In genomic region chr22:20463324-20464095, GRCh38 we compare ENCODE assay signal across 8 cellular contexts. TPM values are rescaled to one million over a fixed set of nuclear protein-coding genes. Genes with fewer than 3 reads are reported as not detected.
DNase-seq lines count a peak whose midpoint lies in the region; ATAC-seq and TF ChIP-seq lines count a peak whose summit lies in the region.

No MANE protein-coding gene starts in this region.

- CTCF ChIA-PET in T-cell (lab: Charles Lee) (interaction anchor here (1.0 to 2.0 kb wide), 5 partner anchors 9 to 45 kb away, joined by 3 to 10 read pairs (median 7); no protein-coding TSS in a partner anchor), HEK293T (lab: Yijun Ruan, JAX) (interaction anchor here (1.1 to 1.7 kb wide), 2 partner anchors 9 to 45 kb away, joined by 4 read pairs; no protein-coding TSS in a partner anchor)

- peak; percentile 70 to 79 (median 75) for ATAC-seq in T-cell (replicated peaks in 1 of 4)
- ATAC-seq in effector memory CD8-positive, alpha-beta T cell (replicated peaks) = peak; percentile 76
- ATAC-seq in foreskin keratinocyte = no peak

- H3K4me1 ChIP-seq in thymus (ENCODE audit: control insufficient read depth, insufficient read depth, low read length) (peaks cover 12% of the 10 kb centered on the region), adrenal gland (replicated peaks in 1 of 2) (peaks cover 3 to 5% of the 10 kb centered on the region in 2 donors), foreskin keratinocyte (no peaks in the 10 kb centered on the region)

- H3K27me3 ChIP-seq in thymus (ENCODE audit: control insufficient read depth, insufficient read depth) (no peaks in the 10 kb centered on the region), adrenal gland (no peaks in the 10 kb centered on the region), foreskin keratinocyte (no peaks in the 10 kb centered on the region)

- 12% methylated on average over 2 of the region's 2 CpGs for WGBS in thymus
- WGBS in adrenal gland, 4 donors = 48 to 80% (median 60%) methylated on average over 1 to 2 of the region's 2 CpGs

- H3K9me3 ChIP-seq in thymus (ENCODE audit: control insufficient read depth) = no peaks in the 10 kb centered on the region
- H3K9me3 ChIP-seq in adrenal gland (replicated peaks in 1 of 3) = no peaks in the 10 kb centered on the region

- no peak for TF ChIP-seq POLR2A in adrenal gland (IDR thresholded peaks at IDR 0.05)

- no peaks in the 10 kb centered on the region for H3K27me3 Mint-ChIP-seq in activated CD4-positive, alpha-beta T cell treated with anti-CD3 and anti-CD28 coated beads, Interleukin-2, amount 10 ng/mL, durations not matched to agents 24 days and 14 days
- H3K27me3 Mint-ChIP-seq in T-cell = no peaks in the 10 kb centered on the region
- no peaks in the 10 kb centered on the region for H3K27me3 Mint-ChIP-seq in effector memory CD8-positive, alpha-beta T cell

- peak overlapping the region; percentile 95 for H3K27ac Mint-ChIP-seq in activated CD4-positive, alpha-beta T cell treated with anti-CD3 and anti-CD28 coated beads, Interleukin-2, amount 10 ng/mL, durations not matched to agents 24 days and 14 days
- H3K27ac Mint-ChIP-seq in T-cell = peak overlapping the region; percentile 99 to 100
- H3K27ac Mint-ChIP-seq in effector memory CD8-positive, alpha-beta T cell = peak overlapping the region; percentile 96 to 98

- peak; percentile 75 for DNase-seq in activated CD4-positive, alpha-beta T cell treated with anti-CD3 and anti-CD28 coated beads, Interleukin-2, amount 10 ng/mL, durations not matched to agents 24 days and 14 days
- DNase-seq in activated CD4-positive, alpha-beta T cell treated with anti-CD3 and anti-CD28 coated beads for 1 hour = no peak
- DNase-seq in T-cell (peak; percentile 7 to 65 (median 42)), adrenal gland (no peak), HEK293T (ENCODE audit: extremely low spot score) (no peak), foreskin keratinocyte (no peak)
- peak in 2 of 3 experiments; percentile 17 to 35 for DNase-seq in effector memory CD8-positive, alpha-beta T cell

- H3K4me3 ChIP-seq in thymus (ENCODE audit: low read length) (no peak overlapping the region), adrenal gland (no peak overlapping the region)

- H3K27ac ChIP-seq in thymus (ENCODE audit: low read depth) (peak overlapping the region; percentile 89), adrenal gland (peak overlapping the region in 2 of 5 donors; percentile 26 to 27), foreskin keratinocyte (no peak overlapping the region)

- TF ChIP-seq CTCF in adrenal gland (IDR thresholded peaks at IDR 0.05) (no peak), foreskin keratinocyte (conservative IDR thresholded peaks at IDR 0.05) (no peak)

- H3K36me3 ChIP-seq in thymus (ENCODE audit: control insufficient read depth, insufficient read depth) = peaks cover 5% of the 10 kb centered on the region
- H3K36me3 ChIP-seq in adrenal gland (replicated peaks in 1 of 2) = peaks cover 0 to 3% of the 10 kb centered on the region in 2 donors

- H3K36me3 Mint-ChIP-seq in activated CD4-positive, alpha-beta T cell treated with anti-CD3 and anti-CD28 coated beads, Interleukin-2, amount 10 ng/mL, durations not matched to agents 24 days and 14 days (ENCODE audit: low read depth) = peaks cover 19% of the 10 kb centered on the region
- peaks cover 19% of the 10 kb centered on the region for H3K36me3 Mint-ChIP-seq in T-cell
- peaks cover 20% of the 10 kb centered on the region for H3K36me3 Mint-ChIP-seq in effector memory CD8-positive, alpha-beta T cell (ENCODE audit: insufficient read depth)

- intact Hi-C loops in activated CD4-positive, alpha-beta T cell treated with anti-CD3 and anti-CD28 coated beads, Interleukin-2, amount 10 ng/mL, durations not matched to agents 24 days and 14 days (cut with micrococcal nuclease) = loop anchor here (2.0 kb wide), 1 partner anchor 33 kb away; no protein-coding TSS in a partner anchor
- intact Hi-C loops in adrenal gland (cut with DNase I) = no loop called here

- H3K9me3 Mint-ChIP-seq in activated CD4-positive, alpha-beta T cell treated with anti-CD3 and anti-CD28 coated beads, Interleukin-2, amount 10 ng/mL, durations not matched to agents 24 days and 14 days = no peaks in the 10 kb centered on the region
- no peaks in the 10 kb centered on the region for H3K9me3 Mint-ChIP-seq in T-cell
- no peaks in the 10 kb centered on the region for H3K9me3 Mint-ChIP-seq in effector memory CD8-positive, alpha-beta T cell

- H3K4me3 Mint-ChIP-seq in activated CD4-positive, alpha-beta T cell treated with anti-CD3 and anti-CD28 coated beads, Interleukin-2, amount 10 ng/mL, durations not matched to agents 24 days and 14 days = peak overlapping the region; percentile 67
- H3K4me3 Mint-ChIP-seq in T-cell = peak overlapping the region; percentile 54 to 68 (median 58)
- peak overlapping the region; percentile 58 to 70 for H3K4me3 Mint-ChIP-seq in effector memory CD8-positive, alpha-beta T cell

- POLR2A ChIA-PET in T-cell (lab: Charles Lee) = interaction anchor here (0.6 to 0.9 kb wide), 2 partner anchors 35 to 52 kb away, joined by 3 to 5 read pairs; no protein-coding TSS in a partner anchor
- POLR2A ChIA-PET in HEK293T (lab: Yijun Ruan, JAX) = interaction anchor here (1.5 kb wide), 1 partner anchor 24 kb away, joined by 5 read pairs; no protein-coding TSS in a partner anchor

- H3K4me1 Mint-ChIP-seq in activated CD4-positive, alpha-beta T cell treated with anti-CD3 and anti-CD28 coated beads, Interleukin-2, amount 10 ng/mL, durations not matched to agents 24 days and 14 days = peaks cover 37% of the 10 kb centered on the region
- peaks cover 64 to 74% (median 69%) of the 10 kb centered on the region in 3 donors for H3K4me1 Mint-ChIP-seq in T-cell
- H3K4me1 Mint-ChIP-seq in effector memory CD8-positive, alpha-beta T cell (ENCODE audit: low read depth in 2 of 2) = peaks cover 36 to 37% of the 10 kb centered on the region in 2 donors

TF ChIP-seq in HEK293T, 16 proteins besides CTCF, POLR2A, EP300 and RAD21:
- no peak for TF ChIP-seq L3MBTL2 (conservative IDR thresholded peaks at IDR 0.05)
- no peak for TF ChIP-seq ARNT (IDR thresholded peaks at IDR 0.05)
- TF ChIP-seq NFRKB (IDR thresholded peaks at IDR 0.05) = no peak
- TF ChIP-seq FOXK2 (IDR thresholded peaks at IDR 0.05) = no peak
- TF ChIP-seq SUZ12 (IDR thresholded peaks at IDR 0.05) = no peak
- no peak for TF ChIP-seq CTBP1 (IDR thresholded peaks at IDR 0.05; ENCODE audit: borderline replicate concordance)
- no peak for TF ChIP-seq ELF4 (IDR thresholded peaks at IDR 0.05)
- TF ChIP-seq PKNOX1 (IDR thresholded peaks at IDR 0.05) = no peak
- TF ChIP-seq FOXM1 (IDR thresholded peaks at IDR 0.05; ENCODE audit: borderline replicate concordance) = no peak
- TF ChIP-seq LEF1 (IDR thresholded peaks at IDR 0.05; ENCODE audit: borderline replicate concordance) = no peak
- TF ChIP-seq ZNF384 (IDR thresholded peaks at IDR 0.05) = no peak
- no peak for TF ChIP-seq TARDBP (IDR thresholded peaks at IDR 0.05)
- TF ChIP-seq FOXA1 (IDR thresholded peaks at IDR 0.05) = no peak
- no peak for TF ChIP-seq HDGF (IDR thresholded peaks at IDR 0.05; ENCODE audit: borderline replicate concordance)
- TF ChIP-seq SP1 (IDR thresholded peaks at IDR 0.05) = no peak
- TF ChIP-seq BHLHE40 (IDR thresholded peaks at IDR 0.05; ENCODE audit: borderline replicate concordance) = no peak

RNA-seq across cellular contexts. Expression of gene SCARF2, which starts 25.9 kb away (rescaled TPM):
- total RNA-seq in activated CD4-positive, alpha-beta T cell treated with anti-CD3 and anti-CD28 coated beads, Interleukin-2, amount 10 ng/mL, durations not matched to agents 24 days and 14 days = 0.16 and 0.33 TPM in 2 replicates
- total RNA-seq in T-cell (1 to 10 TPM; 1.6 to 3.1 (median 2.9) TPM), adrenal gland (10 to 100 TPM in 5 of 8 donors, 1 to 10 TPM in 3; 6.3 to 45.3 (median 15.7) TPM), foreskin keratinocyte (0.14 and 0.24 TPM in 2 replicates)
- polyA plus RNA-seq in thymus (1.3 TPM), adrenal gland (1 to 10 TPM in 2 of 3 donors, under 1 TPM in 1; 0.92 to 6.2 (median 3.7) TPM), foreskin keratinocyte (0.17 and 0.25 TPM in 2 replicates)

RNA-seq across cellular contexts. Expression of gene KLHL22, which starts 32.1 kb away (rescaled TPM):
- total RNA-seq in activated CD4-positive, alpha-beta T cell treated with anti-CD3 and anti-CD28 coated beads, Interleukin-2, amount 10 ng/mL, durations not matched to agents 24 days and 14 days = 16.9 and 17.7 TPM in 2 replicates
- total RNA-seq in T-cell (10 to 100 TPM; 42.0 to 57.8 (median 47.1) TPM), adrenal gland (10 to 100 TPM; 15.3 to 38.8 (median 27.6) TPM), foreskin keratinocyte (12.4 and 14.3 TPM in 2 replicates)
- polyA plus RNA-seq in thymus (14.2 TPM), adrenal gland (10 to 100 TPM; 18.9 to 35.2 (median 21.9) TPM), foreskin keratinocyte (10.7 and 12.5 TPM in 2 replicates)

RNA-seq across cellular contexts. Expression of gene MED15, which starts 43.9 kb away (rescaled TPM):
- total RNA-seq in activated CD4-positive, alpha-beta T cell treated with anti-CD3 and anti-CD28 coated beads, Interleukin-2, amount 10 ng/mL, durations not matched to agents 24 days and 14 days = 113 and 117 TPM in 2 replicates
- total RNA-seq in T-cell (100 to 1,000 TPM; 214 to 317 (median 262) TPM), adrenal gland (100 to 1,000 TPM in 3 of 8 donors, 10 to 100 TPM in 5; 43.3 to 149 (median 82.2) TPM), foreskin keratinocyte (49.3 and 61.4 TPM in 2 replicates)
- polyA plus RNA-seq in thymus (61.6 TPM), adrenal gland (100 to 1,000 TPM in 2 of 3 donors, 10 to 100 TPM in 1; 27.8 to 203 (median 197) TPM), foreskin keratinocyte (60.0 and 71.4 TPM in 2 replicates)

Comparison
In these comparisons a context has a peak if more than half of its experiments do, and no peak if none do; other contexts are left out.
1. DNase-seq: peak in activated CD4-positive, alpha-beta T cell treated with anti-CD3 and anti-CD28 coated beads, Interleukin-2, amount 10 ng/mL, durations not matched to agents 24 days and 14 days (single experiment), T-cell (34 of 34) and effector memory CD8-positive, alpha-beta T cell (2 of 3); none in activated CD4-positive, alpha-beta T cell treated with anti-CD3 and anti-CD28 coated beads for 1 hour (single experiment), adrenal gland (0 of 7), HEK293T (single experiment) and foreskin keratinocyte (0 of 2).
2. Peak in every context shown above with its lines, with median percentiles within 50 percentile points of each other: H3K27ac Mint-ChIP-seq and H3K4me3 Mint-ChIP-seq.